Comparison of ENCODE assay signal across 1 cellular context in genomic region chr20:62119591-62120364, GRCh38.
TF ChIP-seq lines count a peak whose summit lies in the region.

No MANE protein-coding gene starts in this region.

TF ChIP-seq in GM23338, 12 proteins besides CTCF, POLR2A, EP300 and RAD21 (continued from another document):
- TF ChIP-seq REST (IDR thresholded peaks at IDR 0.05; ENCODE audit: unreplicated experiment) (no peak), JUNB (IDR thresholded peaks at IDR 0.05; ENCODE audit: unreplicated experiment) (no peak), EZH2 (IDR thresholded peaks at IDR 0.05; ENCODE audit: low read depth, unreplicated experiment) (no peak), ZNF114 (CRISPR knock-in tag; IDR thresholded peaks at IDR 0.05) (no peak), NANOG (IDR thresholded peaks at IDR 0.05; ENCODE audit: borderline replicate concordance) (no peak), EZH2phosphoT487 (IDR thresholded peaks at IDR 0.05; ENCODE audit: unreplicated experiment) (no peak), CREB1 (CRISPR knock-in tag; IDR thresholded peaks at IDR 0.05; ENCODE audit: low read depth) (no peak)
- TF ChIP-seq, protein P1, sequence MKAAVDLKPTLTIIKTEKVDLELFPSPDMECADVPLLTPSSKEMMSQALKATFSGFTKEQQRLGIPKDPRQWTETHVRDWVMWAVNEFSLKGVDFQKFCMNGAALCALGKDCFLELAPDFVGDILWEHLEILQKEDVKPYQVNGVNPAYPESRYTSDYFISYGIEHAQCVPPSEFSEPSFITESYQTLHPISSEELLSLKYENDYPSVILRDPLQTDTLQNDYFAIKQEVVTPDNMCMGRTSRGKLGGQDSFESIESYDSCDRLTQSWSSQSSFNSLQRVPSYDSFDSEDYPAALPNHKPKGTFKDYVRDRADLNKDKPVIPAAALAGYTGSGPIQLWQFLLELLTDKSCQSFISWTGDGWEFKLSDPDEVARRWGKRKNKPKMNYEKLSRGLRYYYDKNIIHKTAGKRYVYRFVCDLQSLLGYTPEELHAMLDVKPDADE (IDR thresholded peaks at IDR 0.05), result no peak
TF ChIP-seq in GM23338: peak in this region for 0.
